In genomic region chr11:128893578-128894295, GRCh38 we compare ENCODE assay signal across 12 cellular contexts. TPM values are rescaled to one million over a fixed set of nuclear protein-coding genes. Genes with fewer than 3 reads are reported as not detected.
A peak's percentile ranks its signal among the peaks of the same experiment; 100 is the strongest.
DNase-seq lines count a peak whose midpoint lies in the region; ATAC-seq and TF ChIP-seq lines count a peak whose summit lies in the region.
"Had no signal": no experiment of that assay in that cellular context is flagged by ENCODE, and none has a peak within 500 bp of the region (broad histone marks: within the 10 kb centered on the region; RNA-seq: fewer than 3 reads in every experiment).

No MANE protein-coding gene starts in this region.

- H3K4me1 ChIP-seq in neural progenitor cell (peaks cover 34% of the 10 kb centered on the region), PC-3 (ENCODE audit: insufficient read depth, low read length) (peaks cover 5% of the 10 kb centered on the region; the same call in 1 of the 2 replicates)

- H2AFZ ChIP-seq in neural progenitor cell (replicated peaks) = no peak overlapping the region
- H2AFZ ChIP-seq in PC-3 (ENCODE audit: low read length) = no peak overlapping the region
- H2AFZ ChIP-seq: GM23248 had no signal

- H3K9me3 Mint-ChIP-seq in neural progenitor cell = no peaks in the 10 kb centered on the region
- H3K9me3 Mint-ChIP-seq: stimulated activated memory B cell treated with anti-CD40 and anti-IgM and Interleukin-4, amounts not matched to agents 10 μg/mL and 1 μg/mL and 100 μg/mL, for 72 hours had no signal

- peak; percentile 52 for ATAC-seq in GM19023 (IDR thresholded peaks at IDR 0.05; ENCODE audit: unreplicated experiment)
- peak; percentile 64 for ATAC-seq in HG02588 (IDR thresholded peaks at IDR 0.05; ENCODE audit: unreplicated experiment)
- ATAC-seq in HG03558 (IDR thresholded peaks at IDR 0.05; ENCODE audit: extremely low read depth, unreplicated experiment) = peak; percentile 70
- no peak for ATAC-seq in PC-3
- ATAC-seq: Panc1; stimulated activated memory B cell treated with anti-CD40 and anti-IgM and Interleukin-4, amounts not matched to agents 10 μg/mL and 1 μg/mL and 100 μg/mL, for 72 hours had no signal

- H3K4me3 Mint-ChIP-seq in neural progenitor cell = no peak overlapping the region
- H3K4me3 Mint-ChIP-seq: stimulated activated memory B cell treated with anti-CD40 and anti-IgM and Interleukin-4, amounts not matched to agents 10 μg/mL and 1 μg/mL and 100 μg/mL, for 72 hours had no signal

- H3K79me2 ChIP-seq in neural progenitor cell (ENCODE audit: low read depth) (no peaks in the 10 kb centered on the region), PC-3 (ENCODE audit: low read length) (no peaks in the 10 kb centered on the region)

- peaks cover 25% of the 10 kb centered on the region for H3K27me3 Mint-ChIP-seq in neural progenitor cell (ENCODE audit: insufficient read depth, low read depth)

- peak overlapping the region; percentile 2 for H3K27ac Mint-ChIP-seq in neural progenitor cell
- H3K27ac Mint-ChIP-seq: stimulated activated memory B cell treated with anti-CD40 and anti-IgM and Interleukin-4, amounts not matched to agents 10 μg/mL and 1 μg/mL and 100 μg/mL, for 72 hours had no signal

- H3K4me1 Mint-ChIP-seq in neural progenitor cell = peaks cover 38% of the 10 kb centered on the region

- H3F3A ChIP-seq in neural progenitor cell (ENCODE audit: low read depth) (peaks cover 35% of the 10 kb centered on the region), PC-3 (ENCODE audit: low read length, unreplicated experiment) (no peaks in the 10 kb centered on the region)

- H3K4me2 ChIP-seq in neural progenitor cell (peak overlapping the region; percentile 98), PC-3 (ENCODE audit: low read length) (no peak overlapping the region)

- CTCF ChIA-PET in PC-3 (lab: Charles Lee) = no interaction called here

- no peaks in the 10 kb centered on the region for H3K9me3 ChIP-seq in neural progenitor cell (ENCODE audit: low read depth)
- no peaks in the 10 kb centered on the region for H3K9me3 ChIP-seq in PC-3 (ENCODE audit: low read length)

- no TSS peak for BruUV-seq in PC-3 (replicated peaks; lab: Mats Ljungman, UMichigan)

- no peak for DNase-seq in neural progenitor cell (ENCODE audit: low spot score)
- no peak for DNase-seq in dermis blood vessel endothelial cell
- no peak for DNase-seq in PC-3
- DNase-seq in Kasumi-1 (lab: John Stamatoyannopoulos, UW) = no peak
- DNase-seq in A172 (ENCODE audit: low spot score) = no peak
- DNase-seq: GM23248 had no signal

- no peaks in the 10 kb centered on the region for H3K9me2 ChIP-seq in PC-3 (replicated peaks; ENCODE audit: low read length)

- no peak for TF ChIP-seq CTCF in neural progenitor cell (IDR thresholded peaks at IDR 0.05)
- TF ChIP-seq CTCF in PC-3 (conservative IDR thresholded peaks at IDR 0.05; ENCODE audit: low read depth, low read length) = no peak

- H3K4me3 ChIP-seq in neural progenitor cell = no peak overlapping the region
- H3K4me3 ChIP-seq in PC-3 (ENCODE audit: low read length) = no peak overlapping the region
- H3K4me3 ChIP-seq: GM23248 had no signal

- peaks cover 34% of the 10 kb centered on the region for H4K20me1 ChIP-seq in neural progenitor cell (ENCODE audit: low read depth)
- no peaks in the 10 kb centered on the region for H4K20me1 ChIP-seq in PC-3 (ENCODE audit: low read length)

- H3K36me3 Mint-ChIP-seq in neural progenitor cell = no peaks in the 10 kb centered on the region
- H3K36me3 Mint-ChIP-seq: stimulated activated memory B cell treated with anti-CD40 and anti-IgM and Interleukin-4, amounts not matched to agents 10 μg/mL and 1 μg/mL and 100 μg/mL, for 72 hours had no signal

- H3K27me3 ChIP-seq in neural progenitor cell (peaks cover 84% of the 10 kb centered on the region), PC-3 (ENCODE audit: low read length) (0 out of 2 replicates have a peak, but pooled peaks cover 2% of the 10 kb centered on the region)

- POLR2A ChIA-PET in PC-3 (lab: Charles Lee; ENCODE audit: unreplicated experiment) = no interaction called here

- intact Hi-C loops in PC-3 (cut with micrococcal nuclease) = no loop called here

- H3K36me3 ChIP-seq in neural progenitor cell (no peaks in the 10 kb centered on the region), PC-3 (ENCODE audit: low read depth, low read length) (no peaks in the 10 kb centered on the region)

- H3K27ac ChIP-seq in neural progenitor cell (no peak overlapping the region), PC-3 (ENCODE audit: low read length) (no peak overlapping the region)
- H3K27ac ChIP-seq: GM23248 had no signal

- H3K9ac ChIP-seq in neural progenitor cell = no peak overlapping the region
- no peak overlapping the region for H3K9ac ChIP-seq in PC-3 (ENCODE audit: low read length)
- H3K9ac ChIP-seq: GM23248 had no signal

RNA-seq across cellular contexts. Expression of gene KCNJ5, which starts 2.6 kb away (rescaled TPM):
- 0.03 TPM in 1 of 2 replicates, not detected in the other for total RNA-seq in neural progenitor cell (ENCODE audit: low replicate concordance)
- 0.14 TPM in 1 of 2 replicates, not detected in the other for total RNA-seq in dermis blood vessel endothelial cell
- not detected in 2 replicates for total RNA-seq in PC-3 (2014; rRNA removed)
- total RNA-seq in A172 (2014; rRNA removed; shearing (Covaris generic)) = 0.21 and 0.46 TPM in 2 replicates

RNA-seq across cellular contexts. Expression of gene KCNJ1, which starts 26.6 kb away (rescaled TPM):
- total RNA-seq in neural progenitor cell (ENCODE audit: low replicate concordance) (0.03 and 0.41 TPM in 2 replicates), dermis blood vessel endothelial cell (0.23 and 0.34 TPM in 2 replicates), PC-3 (2014; rRNA removed) (not detected in 2 replicates)
- not detected in 2 replicates for total RNA-seq in A172 (2014; rRNA removed; shearing (Covaris generic))
- total RNA-seq: GM23248, left lobe of liver had no signal

RNA-seq across cellular contexts. Expression of gene TP53AIP1, which starts 48.9 kb away (rescaled TPM):
- not detected in 2 replicates for total RNA-seq in neural progenitor cell (ENCODE audit: low replicate concordance)
- total RNA-seq in dermis blood vessel endothelial cell = not detected in 2 replicates
- total RNA-seq in PC-3 (2014; rRNA removed) = 0.17 and 0.58 TPM in 2 replicates
- total RNA-seq in A172 (2014; rRNA removed; shearing (Covaris generic)) = not detected in 2 replicates
- total RNA-seq: GM23248, left lobe of liver had no signal
